ENCODE assay signal across 1 cellular context in the genomic region with DNA sequence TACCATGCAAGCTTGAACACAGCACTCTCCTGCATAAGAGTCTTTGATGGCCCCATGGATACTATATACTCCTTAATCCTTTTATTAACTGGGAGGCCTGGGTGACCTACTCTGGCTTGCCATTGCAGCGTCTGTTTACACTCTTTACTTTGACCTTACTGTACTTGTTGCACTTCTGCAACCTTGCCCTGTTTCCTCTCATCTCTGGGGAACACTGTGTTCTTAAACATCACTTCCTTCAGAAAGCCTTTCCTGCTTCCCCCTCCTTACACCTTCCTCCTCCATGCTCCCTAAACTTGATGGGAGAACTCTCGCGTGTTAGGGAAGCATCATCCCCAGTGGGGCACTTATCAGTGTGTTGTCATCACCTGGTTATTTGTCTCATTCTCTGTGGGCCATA.
TF ChIP-seq lines count a peak whose summit lies in the region.

No MANE protein-coding gene starts in this region.

TF ChIP-seq in H1, 55 proteins besides CTCF, POLR2A, EP300 and RAD21 (continued from another document):
- no peak for TF ChIP-seq PHF8 (conservative IDR thresholded peaks at IDR 0.05; ENCODE audit: low read depth, low read length)
